ENCODE assay signal across 8 cellular contexts in the genomic region with DNA sequence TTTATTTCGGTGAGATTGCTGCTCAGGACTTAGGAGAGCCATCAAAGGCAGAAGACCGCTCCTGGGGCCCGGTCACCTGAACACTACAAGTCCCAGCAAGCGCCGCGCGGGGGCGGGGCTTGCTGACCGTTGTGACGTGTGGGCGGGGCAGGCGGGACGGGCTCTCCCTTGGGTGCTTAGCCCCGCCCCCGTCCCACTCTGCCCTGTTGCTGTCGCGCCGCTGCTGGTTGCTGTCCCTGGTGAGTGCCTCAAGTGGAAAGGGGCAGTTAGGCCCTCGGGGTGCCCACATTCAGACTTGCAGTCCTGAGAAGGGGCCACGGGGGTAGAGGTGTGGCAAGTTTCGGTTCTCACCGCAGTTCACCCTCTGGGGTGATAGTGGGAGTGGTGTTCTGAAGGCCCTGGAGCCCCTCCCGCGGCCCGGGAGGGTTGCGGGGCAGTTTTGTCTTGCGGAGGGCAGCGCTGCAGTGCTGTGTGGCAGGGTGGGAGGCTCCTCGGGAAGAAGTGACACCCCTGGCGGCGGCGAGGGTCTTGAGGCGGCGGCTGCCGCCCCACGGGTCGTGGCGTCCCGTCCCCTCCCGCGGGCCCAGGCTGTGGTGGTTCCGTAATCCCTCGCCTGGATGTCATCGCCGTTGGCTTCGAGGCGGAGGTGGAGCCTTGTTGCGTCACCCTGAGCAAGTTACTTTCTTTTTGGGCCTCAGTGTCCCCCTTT. TPM values are rescaled to one million over a fixed set of nuclear protein-coding genes. Genes with fewer than 3 reads are reported as not detected.
DNase-seq lines count a peak whose midpoint lies in the region; ATAC-seq, FAIRE-seq and TF ChIP-seq lines count a peak whose summit lies in the region.

A gene with protein sequence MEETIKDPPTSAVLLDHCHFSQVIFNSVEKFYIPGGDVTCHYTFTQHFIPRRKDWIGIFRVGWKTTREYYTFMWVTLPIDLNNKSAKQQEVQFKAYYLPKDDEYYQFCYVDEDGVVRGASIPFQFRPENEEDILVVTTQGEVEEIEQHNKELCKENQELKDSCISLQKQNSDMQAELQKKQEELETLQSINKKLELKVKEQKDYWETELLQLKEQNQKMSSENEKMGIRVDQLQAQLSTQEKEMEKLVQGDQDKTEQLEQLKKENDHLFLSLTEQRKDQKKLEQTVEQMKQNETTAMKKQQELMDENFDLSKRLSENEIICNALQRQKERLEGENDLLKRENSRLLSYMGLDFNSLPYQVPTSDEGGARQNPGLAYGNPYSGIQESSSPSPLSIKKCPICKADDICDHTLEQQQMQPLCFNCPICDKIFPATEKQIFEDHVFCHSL (plus strand): TSS at position 196 of the 709 bp plus-strand sequence. CDS start 10,673 bp downstream, outside the sequence.

- H3K9me1 ChIP-seq in keratinocyte (ENCODE audit: control insufficient read depth, extremely low read depth, insufficient read depth, low read length), result peaks cover 2% of the 10 kb centered on the region

- ATAC-seq in GM19035 (IDR thresholded peaks at IDR 0.05; ENCODE audit: unreplicated experiment) (peak; percentile 78), HG03354 (IDR thresholded peaks at IDR 0.05; ENCODE audit: poor library complexity, severe bottlenecking, unreplicated experiment) (peak; percentile 86)
- peak; percentile 86 to 92 for ATAC-seq in activated CD4-positive, CD25-positive, alpha-beta regulatory T cell treated with anti-CD3 and anti-CD28 coated beads, Interleukin-2, amount 50 U/mL, for 24 hours
- ATAC-seq in central memory CD8-positive, alpha-beta T cell (replicated peaks; ENCODE audit: extremely low read depth, poor library complexity, severe bottlenecking), result peak; percentile 88

- H3K4me2 ChIP-seq in keratinocyte (ENCODE audit: control insufficient read depth, extremely low read depth, insufficient read depth, low read depth, low read length), result peak within 1 kb of the TSS; percentile 99

- dilution Hi-C loops in keratinocyte (cut with MboI; ENCODE audit: extremely low pct_ligation_motif_present, low sequenced_read_pairs), result no loop called here

- no peaks in the 10 kb centered on the region for H3K9me3 ChIP-seq in keratinocyte (ENCODE audit: control insufficient read depth, low read depth, low read length)

- no peaks in the 10 kb centered on the region for H3K27me3 Mint-ChIP-seq in central memory CD8-positive, alpha-beta T cell

- H3K4me1 Mint-ChIP-seq in central memory CD8-positive, alpha-beta T cell, result peaks cover 32% of the 10 kb centered on the region

- no peaks in the 10 kb centered on the region for H3K27me3 ChIP-seq in keratinocyte (ENCODE audit: control insufficient read depth, extremely low read depth, insufficient read depth, low read length)

- peak within 1 kb of the TSS; percentile 95 for H3K27ac Mint-ChIP-seq in central memory CD8-positive, alpha-beta T cell (ENCODE audit: low read depth)

- H3K9me3 Mint-ChIP-seq in central memory CD8-positive, alpha-beta T cell, result no peaks in the 10 kb centered on the region

- peak within 1 kb of the TSS; percentile 80 to 98 (median 98) for H3K4me3 ChIP-seq in keratinocyte (ENCODE audit: control insufficient read depth in 2 of 3, extremely low read depth in 1 of 3, insufficient read depth in 2 of 3, low read depth in 1 of 3, low read length in 3 of 3)

- TF ChIP-seq CTCF in keratinocyte (optimal IDR thresholded peaks at IDR 0.05 in 1 of 3, IDR thresholded peaks at IDR 0.05 in 1 of 3, conservative IDR thresholded peaks at IDR 0.05 in 1 of 3; ENCODE audit: extremely low read depth in 1 of 3, insufficient read depth in 2 of 3, low read length in 3 of 3), result peak in 1 of 3 experiments; percentile 5

- FAIRE-seq in keratinocyte (lab: Jason Lieb, UNC), result no peak

- H3K9ac ChIP-seq in keratinocyte (ENCODE audit: control insufficient read depth, extremely low read depth, insufficient read depth, low read length), result peak within 1 kb of the TSS; percentile 95

- peaks cover 24% of the 10 kb centered on the region for H3K79me2 ChIP-seq in keratinocyte (ENCODE audit: control insufficient read depth, insufficient read depth, low read length)

- no peaks in the 10 kb centered on the region for H4K20me1 ChIP-seq in keratinocyte (ENCODE audit: control insufficient read depth, extremely low read depth, insufficient read depth, low read length)

- H3K36me3 ChIP-seq in keratinocyte (ENCODE audit: control insufficient read depth in 2 of 2, extremely low read depth in 1 of 2, insufficient read depth in 2 of 2, low read length in 2 of 2), result peaks cover 0 to 2% of the 10 kb centered on the region in 2 experiments

- peaks cover 6% of the 10 kb centered on the region for H3K4me1 ChIP-seq in keratinocyte (ENCODE audit: control insufficient read depth, extremely low read depth, insufficient read depth, low read length)

- peak within 1 kb of the TSS; percentile 99 for H2AFZ ChIP-seq in keratinocyte (ENCODE audit: control insufficient read depth, low read length)

- H3K4me3 Mint-ChIP-seq in central memory CD8-positive, alpha-beta T cell, result peak within 1 kb of the TSS; percentile 94

- H3K36me3 Mint-ChIP-seq in central memory CD8-positive, alpha-beta T cell (ENCODE audit: insufficient read depth), result peaks cover 7% of the 10 kb centered on the region

- H3K27ac ChIP-seq in keratinocyte (ENCODE audit: control insufficient read depth, insufficient read depth, low read length), result peak within 1 kb of the TSS; percentile 93

- DNase-seq in AG20443 (ENCODE audit: low spot score) (peak; percentile 98), NCI-H460 (ENCODE audit: extremely low read depth, low read depth) (peak; percentile 94), keratinocyte (ENCODE audit: low read depth, low spot score) (peak; percentile 59)
- peak; percentile 62 to 64 for DNase-seq in central memory CD8-positive, alpha-beta T cell (ENCODE audit: low spot score in 2 of 2)
- DNase-seq in stimulated activated CD4-positive, alpha-beta T cell treated with anti-CD3 and anti-CD28 coated beads, Interleukin-15, amount 100 ng/mL, for 1 hour (ENCODE audit: low read depth in 1 of 2, low spot score in 1 of 2), result peak; percentile 72 to 76

RNA-seq across cellular contexts. Expression of the gene that starts here (rescaled TPM):
- total RNA-seq in NCI-H460 (2014; rRNA removed; shearing (Covaris generic)), result 44.0 and 57.8 TPM in 2 replicates
- polyA plus RNA-seq in NCI-H460 (2014; cell fraction: nucleus; rRNA removed), result 42.2 and 55.6 TPM in 2 replicates
- polyA plus RNA-seq in keratinocyte, result 58.8 to 79.7 TPM (median 76.0 TPM) in 3 replicates
- polyA plus RNA-seq in keratinocyte (2011; ENCODE audit: low read depth), result 222 TPM
- 39.4 and 73.6 TPM in 2 replicates for polyA plus RNA-seq in keratinocyte (2011; cell fraction: cytosol; rRNA removed)
- polyA plus RNA-seq in keratinocyte (2011; cell fraction: nucleus; rRNA removed), result 56.5 and 59.7 TPM in 2 replicates
- polyA plus RNA-seq in keratinocyte (2012; ENCODE audit: low replicate concordance), result 49.9 and 67.9 TPM in 2 replicates
- 34.6 to 129 TPM (median 106 TPM) in 3 replicates for polyA minus RNA-seq in keratinocyte
- 31.8 TPM for polyA minus RNA-seq in keratinocyte (2011; cell fraction: cytosol; rRNA and poly(A)+ RNA removed)
- polyA minus RNA-seq in keratinocyte (2011; cell fraction: nucleus; rRNA and poly(A)+ RNA removed), result 15.5 and 49.6 TPM in 2 replicates

Comparison
In these comparisons a context has a peak if more than half of its experiments do, and no peak if none do; other contexts are left out.
1. Peak in every context shown above with its lines: DNase-seq, ATAC-seq, H3K4me3 ChIP-seq and H3K27ac ChIP-seq.